ENCODE assay signal across 1 cellular context in the genomic region with DNA sequence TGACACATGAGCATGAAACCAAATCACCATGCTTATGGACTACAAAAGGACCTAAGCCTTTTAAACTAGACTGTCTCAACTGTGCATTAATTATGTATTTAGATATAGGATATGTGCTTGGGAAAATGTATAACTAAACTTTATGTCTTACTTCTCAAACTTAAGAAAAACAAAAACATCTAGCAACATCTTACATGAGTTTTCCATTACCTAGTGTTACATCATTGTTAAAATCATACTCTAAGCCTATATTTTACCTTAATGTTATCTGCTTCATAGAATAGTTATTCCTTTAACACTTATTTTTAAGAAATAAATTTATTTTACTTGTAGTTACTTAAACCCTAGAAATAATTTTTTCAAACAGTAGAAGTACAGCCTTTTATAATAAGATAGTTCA.
TF ChIP-seq lines count a peak whose summit lies in the region.

No MANE protein-coding gene starts in this region.

TF ChIP-seq in A549, 52 proteins besides CTCF, POLR2A, EP300 and RAD21 (continued from another document):
- TF ChIP-seq BCL3 (IDR thresholded peaks at IDR 0.05), result no peak
- TF ChIP-seq RARB (CRISPR knock-in tag; IDR thresholded peaks at IDR 0.05), result no peak
- TF ChIP-seq HOXB5 (CRISPR knock-in tag; IDR thresholded peaks at IDR 0.05), result no peak
TF ChIP-seq in A549: peak in this region for 0.
